Comparison of ENCODE assay signal across 17 cellular contexts in the genomic region with DNA sequence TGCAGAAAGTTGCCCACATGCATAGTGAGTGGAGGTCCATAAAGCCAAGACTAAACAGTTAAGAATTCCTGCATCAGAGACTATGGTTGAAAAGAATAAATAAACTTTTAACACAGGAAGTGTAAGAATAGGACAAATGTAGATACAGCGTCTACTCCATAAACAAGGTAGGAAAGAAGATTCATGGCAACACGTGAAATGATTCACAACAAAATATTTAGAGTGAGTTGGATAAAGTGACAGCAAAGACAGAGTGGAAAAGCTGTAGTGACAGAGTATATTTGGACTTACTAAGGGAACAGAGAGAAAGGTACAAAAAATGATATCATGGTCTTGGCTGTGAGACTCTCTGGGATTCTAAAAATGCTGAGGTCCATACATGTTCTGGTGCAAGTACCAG. TPM values are rescaled to one million over a fixed set of nuclear protein-coding genes. Genes with fewer than 3 reads are reported as not detected.
"Had no signal": no experiment of that assay in that cellular context is flagged by ENCODE, and none has a peak within 500 bp of the region (broad histone marks: within the 10 kb centered on the region; RNA-seq: fewer than 3 reads in every experiment).

No MANE protein-coding gene starts in this region.

- H3K27ac Mint-ChIP-seq: endodermal cell; naive thymus-derived CD8-positive, alpha-beta T cell; stimulated activated naive B cell treated with anti-CD40 and anti-IgM and Interleukin-4, amounts not matched to agents 10 μg/mL and 1 μg/mL and 100 μg/mL, for 72 hours had no signal

- H3K36me3 ChIP-seq: neutrophil, thyroid gland had no signal

- H3K4me3 ChIP-seq: dorsolateral prefrontal cortex, gastroesophageal sphincter, mucosa of descending colon, thyroid gland had no signal

- H3K4me3 Mint-ChIP-seq: endodermal cell; naive thymus-derived CD8-positive, alpha-beta T cell; stimulated activated naive B cell treated with anti-CD40 and anti-IgM and Interleukin-4, amounts not matched to agents 10 μg/mL and 1 μg/mL and 100 μg/mL, for 72 hours had no signal

- H3K27me3 ChIP-seq: dorsolateral prefrontal cortex, gastroesophageal sphincter, thyroid gland had no signal

- H3K9me3 ChIP-seq: gastroesophageal sphincter, mucosa of descending colon, neutrophil, thyroid gland had no signal

- H3K27ac ChIP-seq: gastroesophageal sphincter, neutrophil, thyroid gland had no signal

- ATAC-seq: activated CD4-positive, CD25-positive, alpha-beta regulatory T cell treated with anti-CD3 and anti-CD28 coated beads, Interleukin-2, amount 50 U/mL, for 24 hours; gastroesophageal sphincter; left lobe of liver; naive thymus-derived CD8-positive, alpha-beta T cell; stimulated activated naive B cell treated with anti-CD40 and anti-IgM and Interleukin-4, amounts not matched to agents 10 μg/mL and 1 μg/mL and 100 μg/mL, for 72 hours had no signal

- H3K4me1 ChIP-seq: thyroid gland had no signal

- DNase-seq: activated naive CD4-positive, alpha-beta T cell treated with Interleukin-2 at 50 U/mL for 16 hours; activated T-cell treated with anti-CD3 and anti-CD28 coated beads for 4 hours; aorta; dorsolateral prefrontal cortex; endodermal cell; erythroblast; mucosa of descending colon; naive thymus-derived CD8-positive, alpha-beta T cell; retina; stimulated activated CD4-positive, alpha-beta T cell treated with anti-CD3 and anti-CD28 coated beads, Interleukin-4, amount 100 ng/mL, for 1 hour; stimulated activated naive B cell treated with anti-CD40 and anti-IgM and Interleukin-4, amounts not matched to agents 10 μg/mL and 1 μg/mL and 100 μg/mL, for 72 hours; thyroid gland had no signal

RNA-seq across cellular contexts. Expression of gene KIAA0408, which starts 21.9 kb away (rescaled TPM):
- total RNA-seq: mammary epithelial cell had no signal
- polyA plus RNA-seq: mammary epithelial cell had no signal
